Comparison of ENCODE assay signal across 27 cellular contexts in genomic region chr4:173037242-173037641, GRCh38.
"Had no signal": no experiment of that assay in that cellular context is flagged by ENCODE, and none has a peak within 500 bp of the region (broad histone marks: within the 10 kb centered on the region; RNA-seq: fewer than 3 reads in every experiment).

No MANE protein-coding gene starts in this region.

- H3K4me1 Mint-ChIP-seq: activated T-helper 17 cell treated with anti-CD3 and anti-CD28 coated beads, Interleukin-2, amount 50 U/mL, for 72 hours had no signal

- H3K27ac Mint-ChIP-seq: activated CD8-positive, alpha-beta T cell treated with anti-CD3 and anti-CD28 coated beads for 36 hours; activated naive CD8-positive, alpha-beta T cell; activated T-helper 17 cell treated with anti-CD3 and anti-CD28 coated beads, Interleukin-2, amount 50 U/mL, for 72 hours had no signal

- H3K27ac ChIP-seq: ascending aorta, cardiac muscle cell, epithelial cell of prostate, esophagus squamous epithelium, gastroesophageal sphincter had no signal

- H3K36me3 ChIP-seq: ascending aorta, breast epithelium, cardiac muscle cell, colonic mucosa, esophagus squamous epithelium, gastroesophageal sphincter had no signal

- H3K9me3 Mint-ChIP-seq: activated CD8-positive, alpha-beta T cell treated with anti-CD3 and anti-CD28 coated beads for 36 hours; activated T-cell treated with anti-CD3 and anti-CD28 coated beads, Interleukin-2, amount 50 U/mL, for 4 hours; activated T-helper 17 cell treated with anti-CD3 and anti-CD28 coated beads, Interleukin-2, amount 50 U/mL, for 72 hours; brain had no signal

- H3K36me3 Mint-ChIP-seq: activated naive CD8-positive, alpha-beta T cell; brain; WTC11 had no signal

- H3K4me3 Mint-ChIP-seq: activated CD8-positive, alpha-beta T cell treated with anti-CD3 and anti-CD28 coated beads for 36 hours; activated naive CD8-positive, alpha-beta T cell; activated T-cell treated with anti-CD3 and anti-CD28 coated beads, Interleukin-2, amount 50 U/mL, for 4 hours; activated T-helper 17 cell treated with anti-CD3 and anti-CD28 coated beads, Interleukin-2, amount 50 U/mL, for 72 hours; WTC11 had no signal

- H3K4me3 ChIP-seq: ascending aorta, breast epithelium, cardiac muscle cell, colonic mucosa, esophagus squamous epithelium, gastroesophageal sphincter had no signal

- ATAC-seq: activated CD8-positive, alpha-beta T cell treated with anti-CD3 and anti-CD28 coated beads for 36 hours; activated T-cell treated with anti-CD3 and anti-CD28 coated beads, Interleukin-2, amount 50 U/mL, for 4 hours; activated T-helper 17 cell treated with anti-CD3 and anti-CD28 coated beads, Interleukin-2, amount 50 U/mL, for 72 hours; gastroesophageal sphincter had no signal

- H3K9me3 ChIP-seq: ascending aorta, breast epithelium, colonic mucosa, esophagus squamous epithelium, gastroesophageal sphincter had no signal

- DNase-seq: activated CD4-positive, alpha-beta T cell treated with anti-CD3 and anti-CD28 coated beads for 1 hour; activated CD4-positive, alpha-beta T cell treated with anti-CD3 and anti-CD28 coated beads for 4 hours; activated CD4-positive, alpha-beta T cell treated with anti-CD3 and anti-CD28 coated beads, Interleukin-2, amount 50 U/mL, for 1 hour; activated CD4-positive, alpha-beta T cell treated with anti-CD3 and anti-CD28 coated beads, Interleukin-2, amount 50 U/mL, for 48 hours; activated CD8-positive, alpha-beta memory T cell treated with anti-CD3 and anti-CD28 coated beads for 24 hours; activated CD8-positive, alpha-beta T cell treated with anti-CD3 and anti-CD28 coated beads for 36 hours; activated effector memory CD4-positive, alpha-beta T cell treated with Interleukin-2 at 50 U/mL for 16 hours; activated gamma-delta T cell treated with Interleukin-2 at 50 U/mL for 16 hours; activated naive CD4-positive, alpha-beta T cell treated with anti-CD3 and anti-CD28 coated beads, Interleukin-2, amount 50 U/mL, for 16 hours; activated naive CD4-positive, alpha-beta T cell treated with Interleukin-2 at 50 U/mL for 16 hours; activated T-cell treated with anti-CD3 and anti-CD28 coated beads, Interleukin-2, amount 50 U/mL, for 4 hours; central memory CD4-positive, alpha-beta T cell; cerebellar nuclear complex; colonic mucosa; effector CD8-positive, alpha-beta T cell; esophagus squamous epithelium; foreskin melanocyte; T-helper 2 cell had no signal

- H3K27me3 Mint-ChIP-seq: activated CD8-positive, alpha-beta T cell treated with anti-CD3 and anti-CD28 coated beads for 36 hours; brain had no signal

- H3K27me3 ChIP-seq: ascending aorta, breast epithelium, cardiac muscle cell, colonic mucosa, esophagus squamous epithelium, gastroesophageal sphincter had no signal

- H3K4me1 ChIP-seq: ascending aorta, breast epithelium had no signal
